ENCODE assay signal across 19 cellular contexts in the genomic region with DNA sequence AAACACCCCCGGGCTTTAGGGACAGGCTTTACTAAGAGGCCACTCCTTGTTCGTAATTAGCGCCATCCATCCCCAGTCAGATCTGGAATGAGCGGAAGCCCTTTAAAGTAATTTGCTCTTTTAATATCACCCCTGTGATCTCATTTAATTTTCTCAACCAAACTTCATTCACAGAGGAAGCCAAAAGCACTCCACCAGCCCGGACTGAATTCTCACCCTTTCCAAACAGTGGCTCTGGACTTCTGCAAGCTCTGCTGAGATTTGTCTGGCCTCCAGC. TPM values are rescaled to one million over a fixed set of nuclear protein-coding genes. Genes with fewer than 3 reads are reported as not detected.
DNase-seq lines count a peak whose midpoint lies in the region; TF ChIP-seq lines count a peak whose summit lies in the region.
"Had no signal": no experiment of that assay in that cellular context is flagged by ENCODE, and none has a peak within 500 bp of the region (broad histone marks: within the 10 kb centered on the region; RNA-seq: fewer than 3 reads in every experiment).

No MANE protein-coding gene starts in this region.

- peaks cover 32% of the 10 kb centered on the region for H3K4me1 Mint-ChIP-seq in HFFc6 (ENCODE audit: low read depth)

- no peak for TF ChIP-seq POLR2A in stomach (IDR thresholded peaks at IDR 0.05)

- no peaks in the 10 kb centered on the region for H3K27me3 Mint-ChIP-seq in HFFc6 (ENCODE audit: insufficient read depth)

- DNase-seq in HFFc6: no peak
- no peak for DNase-seq in adipocyte (ENCODE audit: low read depth)
- no peak for DNase-seq in fibroblast of lung (ENCODE audit: low read depth in 2 of 2)
- no peak for DNase-seq in stomach
- no peak for DNase-seq in GF-D8 (lab: John Stamatoyannopoulos, UW)
- DNase-seq in NCI-H2081 (lab: John Stamatoyannopoulos, UW): no peak
- DNase-seq in SW480 (ENCODE audit: low spot score): no peak
- DNase-seq: activated CD8-positive, alpha-beta T cell treated with anti-CD3 and anti-CD28 coated beads, Interleukin-2, amount 10 ng/mL, durations not matched to agents 7 days and 5 days; activated T-cell treated with anti-CD3 and anti-CD28 coated beads, Interleukin-2, amount 50 U/mL, for 48 hours; H9; islet precursor cell; mesendoderm; stimulated activated naive CD8-positive, alpha-beta T cell treated with anti-CD3 and anti-CD28 coated beads, Interleukin-15, Interleukin-2, amounts not matched to agents 100 U/mL and 50 U/mL, for 24 hours had no signal

- no peak overlapping the region for H3K4me3 ChIP-seq in adipocyte (ENCODE audit: low read length)
- no peak overlapping the region for H3K4me3 ChIP-seq in fibroblast of lung (replicated peaks in 1 of 4; ENCODE audit: control extremely low read depth in 1 of 4, insufficient read depth in 1 of 4, low read depth in 3 of 4, low read length in 4 of 4)
- no peak overlapping the region for H3K4me3 ChIP-seq in stomach
- H3K4me3 ChIP-seq: hepatocyte, K562, vagina had no signal

- H3K27ac ChIP-seq in fibroblast of lung (ENCODE audit: insufficient read depth, low read length) (no peak overlapping the region), stomach (peak overlapping the region; percentile 12 to 79 (median 65))
- H3K27ac ChIP-seq: HL-60, neutrophil had no signal

- H2AFZ ChIP-seq in fibroblast of lung (ENCODE audit: low read length): no peak overlapping the region
- H2AFZ ChIP-seq: hepatocyte had no signal

- no peak for TF ChIP-seq EP300 in stomach (IDR thresholded peaks at IDR 0.05)

- H3K4me1 ChIP-seq in adipocyte (ENCODE audit: control insufficient read depth, insufficient read depth, low read length) (peaks cover 29% of the 10 kb centered on the region), fibroblast of lung (ENCODE audit: control insufficient read depth, extremely low read depth, insufficient read depth, low read length) (peaks cover 16% of the 10 kb centered on the region), stomach (peaks cover 28 to 44% (median 34%) of the 10 kb centered on the region in 4 donors)

- no peaks in the 10 kb centered on the region for H3K36me3 Mint-ChIP-seq in HFFc6 (ENCODE audit: low read depth)
- H3K36me3 Mint-ChIP-seq: activated naive CD8-positive, alpha-beta T cell had no signal

- intact Hi-C loops in stomach (cut with DNase I; ENCODE audit: low total_unique reads): no loop called here

- no peaks in the 10 kb centered on the region for H3K9me3 ChIP-seq in adipocyte (ENCODE audit: control insufficient read depth, low read length)
- no peaks in the 10 kb centered on the region for H3K9me3 ChIP-seq in fibroblast of lung (ENCODE audit: control insufficient read depth, insufficient read depth, low read depth, low read length)
- no peaks in the 10 kb centered on the region for H3K9me3 ChIP-seq in stomach
- H3K9me3 ChIP-seq: neutrophil, vagina had no signal

- H4K20me1 ChIP-seq in fibroblast of lung (ENCODE audit: control insufficient read depth, extremely low read depth, insufficient read depth, low read length): no peaks in the 10 kb centered on the region

- peak overlapping the region; percentile 47 for H3K27ac Mint-ChIP-seq in HFFc6
- H3K27ac Mint-ChIP-seq: activated CD8-positive, alpha-beta T cell treated with anti-CD3 and anti-CD28 coated beads, Interleukin-2, amount 10 ng/mL, durations not matched to agents 7 days and 5 days; activated naive CD8-positive, alpha-beta T cell had no signal

- H3K27me3 ChIP-seq in adipocyte (replicated peaks; ENCODE audit: control insufficient read depth, insufficient read depth, low read length): no peaks in the 10 kb centered on the region
- no peaks in the 10 kb centered on the region for H3K27me3 ChIP-seq in fibroblast of lung (ENCODE audit: control insufficient read depth, insufficient read depth, low read length)
- no peaks in the 10 kb centered on the region for H3K27me3 ChIP-seq in stomach
- H3K27me3 ChIP-seq: hepatocyte, neutrophil, vagina had no signal

- H3K9ac ChIP-seq in adipocyte (ENCODE audit: low read length): peak overlapping the region; percentile 1
- H3K9ac ChIP-seq in fibroblast of lung (ENCODE audit: insufficient read depth, low read length): no peak overlapping the region

- H3K9me3 Mint-ChIP-seq in HFFc6: no peaks in the 10 kb centered on the region
- H3K9me3 Mint-ChIP-seq: H9 had no signal

- H3K4me2 ChIP-seq in fibroblast of lung (ENCODE audit: extremely low read depth, insufficient read depth, low read length): peak overlapping the region; percentile 60
- H3K4me2 ChIP-seq: hepatocyte had no signal

- H3K4me3 Mint-ChIP-seq in HFFc6: peak overlapping the region; percentile 47; the same call in 1 of the 2 replicates
- H3K4me3 Mint-ChIP-seq: activated CD8-positive, alpha-beta T cell treated with anti-CD3 and anti-CD28 coated beads, Interleukin-2, amount 10 ng/mL, durations not matched to agents 7 days and 5 days; activated naive CD8-positive, alpha-beta T cell; H9 had no signal

- WGBS in stomach, 5 donors: 74 to 78% (median 77%) methylated on average over 5 of the region's 5 CpGs

- no peaks in the 10 kb centered on the region for H3K36me3 ChIP-seq in adipocyte (ENCODE audit: control insufficient read depth, insufficient read depth, low read length, severe bottlenecking)
- no peaks in the 10 kb centered on the region for H3K36me3 ChIP-seq in fibroblast of lung (ENCODE audit: control insufficient read depth, insufficient read depth, low read length)
- H3K36me3 ChIP-seq in stomach: no peaks in the 10 kb centered on the region
- H3K36me3 ChIP-seq: neutrophil, vagina had no signal

- TF ChIP-seq CTCF in HFFc6 (IDR thresholded peaks at IDR 0.05): no peak
- TF ChIP-seq CTCF in fibroblast of lung (conservative IDR thresholded peaks at IDR 0.05 in 1 of 2, IDR thresholded peaks at IDR 0.05 in 1 of 2; ENCODE audit: low read depth in 1 of 2, low read length in 2 of 2): no peak
- no peak for TF ChIP-seq CTCF in stomach (IDR thresholded peaks at IDR 0.05)

- no peaks in the 10 kb centered on the region for H3K79me2 ChIP-seq in fibroblast of lung (ENCODE audit: control insufficient read depth, insufficient read depth, low read length)

RNA-seq across cellular contexts. Expression of a gene that starts 43.1 kb away (rescaled TPM):
- 10 to 100 TPM in 1 of 6 experiments, 1 to 10 TPM in 5; 5.2 to 11.6 (median 5.7) TPM for total RNA-seq in HFFc6 (2021; fragmentation: NEBNext Ultra II Directional; extraction: Animal tissue kit (Norgen Biotek cat#: 25700))
- total RNA-seq in fibroblast of lung (36.0 and 60.8 TPM in 2 replicates), stomach (10 to 100 TPM in 2 of 5 donors, 1 to 10 TPM in 3; 5.5 to 42.9 (median 9.4) TPM)
- polyA plus RNA-seq in fibroblast of lung (2.5 and 5.5 TPM in 2 replicates), stomach (1 to 10 TPM; 1.4 to 3.9 (median 2.0) TPM)
- 4.6 and 8.3 TPM in 2 replicates for polyA plus RNA-seq in fibroblast of lung (2012)
- polyA minus RNA-seq in fibroblast of lung (ENCODE audit: low replicate concordance): 15.2 and 25.2 TPM in 2 replicates
